In the genomic region with DNA sequence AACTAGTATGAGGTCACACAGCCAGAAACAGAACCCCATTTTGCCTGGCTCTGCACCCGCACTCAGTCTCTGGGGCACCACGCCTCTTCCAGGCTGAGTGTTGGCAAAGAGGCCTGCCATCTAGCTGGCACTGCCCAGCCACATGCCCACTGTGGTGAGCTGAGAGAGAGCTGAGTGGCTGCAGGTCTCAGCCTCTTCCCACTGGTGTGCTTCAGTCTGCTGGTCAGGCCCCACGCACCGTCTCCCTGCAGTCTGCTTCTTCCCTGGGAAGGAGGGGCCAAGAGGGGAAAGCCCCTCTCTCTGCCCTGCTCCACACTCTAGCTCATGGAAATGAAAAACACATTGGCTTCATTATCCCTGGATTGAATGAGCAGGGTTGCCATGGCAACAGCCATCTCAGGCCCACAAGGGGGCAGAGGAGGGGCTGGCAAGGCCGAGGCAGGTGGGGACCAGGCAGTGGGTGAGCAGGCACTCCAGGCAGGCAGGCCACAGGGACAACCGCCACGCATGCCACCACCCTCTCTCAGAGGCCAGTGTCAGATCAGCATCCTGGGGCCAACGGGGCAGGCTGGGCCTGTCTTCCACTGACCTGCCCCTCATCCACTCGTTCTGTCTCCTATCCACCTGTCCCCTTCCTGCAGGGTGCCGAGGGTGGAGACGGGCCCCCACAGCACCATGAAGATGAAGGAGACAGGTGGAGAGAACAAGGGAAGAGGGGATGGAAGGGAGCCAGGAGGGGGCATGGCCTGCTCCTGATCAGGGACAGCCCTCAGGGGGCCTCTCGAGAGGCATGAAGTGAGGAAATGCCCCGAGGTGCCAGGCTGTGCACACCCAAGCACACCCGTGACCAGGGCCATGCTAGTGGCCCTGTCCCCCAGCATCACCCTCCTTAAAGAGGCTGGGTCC, we compare ENCODE assay signal across 9 cellular contexts.
DNase-seq lines count a peak whose midpoint lies in the region; ATAC-seq and TF ChIP-seq lines count a peak whose summit lies in the region.
"Had no signal": no experiment of that assay in that cellular context is flagged by ENCODE, and none has a peak within 500 bp of the region (broad histone marks: within the 10 kb centered on the region; RNA-seq: fewer than 3 reads in every experiment).

No MANE protein-coding gene starts in this region.

- peak overlapping the region; percentile 62 for H3K27ac Mint-ChIP-seq in activated CD4-positive, alpha-beta T cell treated with anti-CD3 and anti-CD28 coated beads, Interleukin-2, amount 10 ng/mL, durations not matched to agents 7 days and 5 days
- peak overlapping the region; percentile 46 for H3K27ac Mint-ChIP-seq in type B pancreatic cell
- H3K27ac Mint-ChIP-seq in stimulated activated naive CD8-positive, alpha-beta T cell treated with anti-CD3 and anti-CD28 coated beads, Interleukin-15, amount 100 ng/mL, for 72 hours = no peak overlapping the region

- no peaks in the 10 kb centered on the region for H3K36me3 Mint-ChIP-seq in activated CD4-positive, alpha-beta T cell treated with anti-CD3 and anti-CD28 coated beads, Interleukin-2, amount 10 ng/mL, durations not matched to agents 7 days and 5 days (ENCODE audit: low read depth)
- H3K36me3 Mint-ChIP-seq in type B pancreatic cell = no peaks in the 10 kb centered on the region

- no peak overlapping the region for H3K4me2 ChIP-seq in hepatocyte

- H3K9me3 ChIP-seq in hepatocyte (ENCODE audit: low read depth) = no peaks in the 10 kb centered on the region

- no peaks in the 10 kb centered on the region for H3K36me3 ChIP-seq in hepatocyte (replicated peaks; ENCODE audit: insufficient read depth, low read depth)

- 64% methylated on average over 14 of the region's 14 CpGs for whole genome bisulfite sequencing in hepatocyte (ENCODE audit: low lambda C conversion rate, missing lambda C conversion rate)

- peak overlapping the region; percentile 76 for H3K27ac ChIP-seq in hepatocyte
- H3K27ac ChIP-seq: C4-2B had no signal

- POLR2A ChIA-PET in activated CD4-positive, alpha-beta T cell treated with anti-CD3 and anti-CD28 coated beads, Interleukin-2, amount 10 ng/mL, durations not matched to agents 7 days and 5 days (lab: Charles Lee) = no interaction called here

- no peak overlapping the region for H3K4me3 ChIP-seq in hepatocyte

- H3K27me3 Mint-ChIP-seq in activated CD4-positive, alpha-beta T cell treated with anti-CD3 and anti-CD28 coated beads, Interleukin-2, amount 10 ng/mL, durations not matched to agents 7 days and 5 days = no peaks in the 10 kb centered on the region
- no peaks in the 10 kb centered on the region for H3K27me3 Mint-ChIP-seq in type B pancreatic cell
- H3K27me3 Mint-ChIP-seq in stimulated activated naive CD8-positive, alpha-beta T cell treated with anti-CD3 and anti-CD28 coated beads, Interleukin-15, amount 100 ng/mL, for 72 hours = no peaks in the 10 kb centered on the region

- H3K79me2 ChIP-seq in hepatocyte = peaks cover 47% of the 10 kb centered on the region

- no peak for DNase-seq in activated CD4-positive, alpha-beta T cell treated with anti-CD3 and anti-CD28 coated beads, Interleukin-2, amount 10 ng/mL, durations not matched to agents 7 days and 5 days
- DNase-seq in activated CD4-positive, alpha-beta T cell treated with anti-CD3 and anti-CD28 coated beads for 48 hours = no peak
- DNase-seq in SK-N-DZ (ENCODE audit: low spot score) = peak; percentile 95
- peak; percentile 61 for DNase-seq in hepatocyte (ENCODE audit: low spot score)
- no peak for DNase-seq in type B pancreatic cell (ENCODE audit: extremely low spot score, unreplicated experiment)
- DNase-seq in stimulated activated naive CD8-positive, alpha-beta T cell treated with anti-CD3 and anti-CD28 coated beads, Interleukin-15, amount 100 ng/mL, for 72 hours = no peak
- DNase-seq in EL = no peak

- H3K4me1 Mint-ChIP-seq in activated CD4-positive, alpha-beta T cell treated with anti-CD3 and anti-CD28 coated beads, Interleukin-2, amount 10 ng/mL, durations not matched to agents 7 days and 5 days = no peaks in the 10 kb centered on the region
- H3K4me1 Mint-ChIP-seq in type B pancreatic cell (ENCODE audit: unreplicated experiment) = peaks cover 76% of the 10 kb centered on the region
- H3K4me1 Mint-ChIP-seq in stimulated activated naive CD8-positive, alpha-beta T cell treated with anti-CD3 and anti-CD28 coated beads, Interleukin-15, amount 100 ng/mL, for 72 hours = no peaks in the 10 kb centered on the region

- TF ChIP-seq CTCF in hepatocyte (IDR thresholded peaks at IDR 0.05; ENCODE audit: poor library complexity) (no peak), type B pancreatic cell (conservative IDR thresholded peaks at IDR 0.05) (peak; percentile 36)

- H3K27me3 ChIP-seq in hepatocyte = no peaks in the 10 kb centered on the region

- H3K4me1 ChIP-seq in hepatocyte (ENCODE audit: insufficient read depth) = peaks cover 70% of the 10 kb centered on the region

- no peaks in the 10 kb centered on the region for H3K9me2 ChIP-seq in hepatocyte (replicated peaks; ENCODE audit: insufficient read depth)

- no peaks in the 10 kb centered on the region for H3K9me3 Mint-ChIP-seq in activated CD4-positive, alpha-beta T cell treated with anti-CD3 and anti-CD28 coated beads, Interleukin-2, amount 10 ng/mL, durations not matched to agents 7 days and 5 days
- no peaks in the 10 kb centered on the region for H3K9me3 Mint-ChIP-seq in type B pancreatic cell
- H3K9me3 Mint-ChIP-seq in stimulated activated naive CD8-positive, alpha-beta T cell treated with anti-CD3 and anti-CD28 coated beads, Interleukin-15, amount 100 ng/mL, for 72 hours = no peaks in the 10 kb centered on the region

- H2AFZ ChIP-seq in hepatocyte = no peak overlapping the region

- no peak overlapping the region for H3K4me3 Mint-ChIP-seq in activated CD4-positive, alpha-beta T cell treated with anti-CD3 and anti-CD28 coated beads, Interleukin-2, amount 10 ng/mL, durations not matched to agents 7 days and 5 days
- peak overlapping the region; percentile 66 for H3K4me3 Mint-ChIP-seq in type B pancreatic cell
- no peak overlapping the region for H3K4me3 Mint-ChIP-seq in stimulated activated naive CD8-positive, alpha-beta T cell treated with anti-CD3 and anti-CD28 coated beads, Interleukin-15, amount 100 ng/mL, for 72 hours

- CTCF ChIA-PET in activated CD4-positive, alpha-beta T cell treated with anti-CD3 and anti-CD28 coated beads, Interleukin-2, amount 10 ng/mL, durations not matched to agents 7 days and 5 days (lab: Charles Lee) = interaction anchor here (1.4 kb wide), 1 partner anchor 15 kb away, joined by 3 read pairs; no protein-coding TSS in a partner anchor

- no peak for ATAC-seq in stimulated activated naive CD8-positive, alpha-beta T cell treated with anti-CD3 and anti-CD28 coated beads, Interleukin-15, amount 100 ng/mL, for 72 hours
- ATAC-seq in esophagus mucosa = no peak

- H4K20me1 ChIP-seq in hepatocyte (ENCODE audit: insufficient read depth, poor library complexity, severe bottlenecking) = peaks cover 75% of the 10 kb centered on the region

Comparison
In these comparisons a context has a peak if more than half of its experiments do, and no peak if none do; other contexts are left out.
1. DNase-seq: peak in SK-N-DZ (single experiment) and hepatocyte (single experiment); none in activated CD4-positive, alpha-beta T cell treated with anti-CD3 and anti-CD28 coated beads, Interleukin-2, amount 10 ng/mL, durations not matched to agents 7 days and 5 days (single experiment), activated CD4-positive, alpha-beta T cell treated with anti-CD3 and anti-CD28 coated beads for 48 hours (single experiment), type B pancreatic cell (single experiment), stimulated activated naive CD8-positive, alpha-beta T cell treated with anti-CD3 and anti-CD28 coated beads, Interleukin-15, amount 100 ng/mL, for 72 hours (0 of 2) and EL (single experiment).
2. H3K27ac Mint-ChIP-seq: peak in activated CD4-positive, alpha-beta T cell treated with anti-CD3 and anti-CD28 coated beads, Interleukin-2, amount 10 ng/mL, durations not matched to agents 7 days and 5 days (single experiment) and type B pancreatic cell (single experiment); none in stimulated activated naive CD8-positive, alpha-beta T cell treated with anti-CD3 and anti-CD28 coated beads, Interleukin-15, amount 100 ng/mL, for 72 hours (0 of 2).